Comparison of ENCODE assay signal across 24 cellular contexts in genomic region chr1:204814146-204814884, GRCh38. TPM values are rescaled to one million over a fixed set of nuclear protein-coding genes. Genes with fewer than 3 reads are reported as not detected.
"Had no signal": no experiment of that assay in that cellular context is flagged by ENCODE, and none has a peak within 500 bp of the region (broad histone marks: within the 10 kb centered on the region; RNA-seq: fewer than 3 reads in every experiment).

No MANE protein-coding gene starts in this region.

- H3K4me1 Mint-ChIP-seq: activated B cell treated with CpG ODN at 0.5 μM for 24 hours; activated naive CD4-positive, alpha-beta T cell treated with anti-CD3 and anti-CD28 coated beads, Interleukin-2, amount 10 ng/mL, durations not matched to agents 7 days and 5 days; activated naive CD8-positive, alpha-beta T cell treated with anti-CD3 and anti-CD28 coated beads, Interleukin-2, amount 50 U/mL, for 24 hours; naive B cell; stimulated activated effector memory CD8-positive, alpha-beta T cell treated with anti-CD3 and anti-CD28 coated beads, Interleukin-12 subunit alpha, Interleukin-12 subunit beta, amount 100 ng/mL, for 72 hours had no signal

- H3K27ac Mint-ChIP-seq: activated B cell treated with CpG ODN at 0.5 μM for 24 hours; activated CD8-positive, alpha-beta T cell treated with anti-CD3 and anti-CD28 coated beads for 36 hours; activated naive CD4-positive, alpha-beta T cell treated with anti-CD3 and anti-CD28 coated beads, Interleukin-2, amount 10 ng/mL, durations not matched to agents 7 days and 5 days; activated naive CD8-positive, alpha-beta T cell treated with anti-CD3 and anti-CD28 coated beads, Interleukin-2, amount 50 U/mL, for 24 hours; dendritic cell treated with granulocyte-macrophage colony-stimulating factor and Interleukin-4, amounts not matched to agents 40 ng/mL and 50 ng/mL, for 4 days; neural progenitor cell; progenitor cell of endocrine pancreas; stimulated activated effector memory CD8-positive, alpha-beta T cell treated with anti-CD3 and anti-CD28 coated beads, Interleukin-12 subunit alpha, Interleukin-12 subunit beta, amount 100 ng/mL, for 72 hours had no signal

- H3K4me3 ChIP-seq: ascending aorta, breast epithelium, hepatocyte, neural progenitor cell, right lobe of liver, smooth muscle cell, thoracic aorta, upper lobe of right lung had no signal

- H3K4me3 Mint-ChIP-seq: activated B cell treated with CpG ODN at 0.5 μM for 24 hours; activated CD8-positive, alpha-beta T cell treated with anti-CD3 and anti-CD28 coated beads for 36 hours; activated naive CD4-positive, alpha-beta T cell treated with anti-CD3 and anti-CD28 coated beads, Interleukin-2, amount 10 ng/mL, durations not matched to agents 7 days and 5 days; activated naive CD8-positive, alpha-beta T cell treated with anti-CD3 and anti-CD28 coated beads, Interleukin-2, amount 50 U/mL, for 24 hours; activated T-cell treated with anti-CD3 and anti-CD28 coated beads, Interleukin-2, amount 50 U/mL, for 4 hours; dendritic cell treated with granulocyte-macrophage colony-stimulating factor and Interleukin-4, amounts not matched to agents 40 ng/mL and 50 ng/mL, for 4 days; neural progenitor cell; stimulated activated effector memory CD8-positive, alpha-beta T cell treated with anti-CD3 and anti-CD28 coated beads, Interleukin-12 subunit alpha, Interleukin-12 subunit beta, amount 100 ng/mL, for 72 hours had no signal

- H3K9me3 ChIP-seq: ascending aorta, breast epithelium, right lobe of liver, thoracic aorta, upper lobe of right lung had no signal

- ATAC-seq: activated CD8-positive, alpha-beta T cell treated with anti-CD3 and anti-CD28 coated beads for 36 hours; activated naive CD8-positive, alpha-beta T cell treated with anti-CD3 and anti-CD28 coated beads, Interleukin-2, amount 50 U/mL, for 24 hours; activated T-cell treated with anti-CD3 and anti-CD28 coated beads, Interleukin-2, amount 50 U/mL, for 4 hours; esophagus mucosa; upper lobe of right lung had no signal

- H3K36me3 Mint-ChIP-seq: activated naive CD4-positive, alpha-beta T cell treated with anti-CD3 and anti-CD28 coated beads, Interleukin-2, amount 10 ng/mL, durations not matched to agents 7 days and 5 days; naive B cell; neural progenitor cell; stimulated activated effector memory CD8-positive, alpha-beta T cell treated with anti-CD3 and anti-CD28 coated beads, Interleukin-12 subunit alpha, Interleukin-12 subunit beta, amount 100 ng/mL, for 72 hours had no signal

- H3K36me3 ChIP-seq: ascending aorta, breast epithelium, neural progenitor cell, right lobe of liver, thoracic aorta, upper lobe of right lung had no signal

- H3K27ac ChIP-seq: ascending aorta, breast epithelium, hepatocyte, neural progenitor cell, right lobe of liver, thoracic aorta, upper lobe of right lung had no signal

- DNase-seq: activated B cell treated with CpG ODN at 0.5 μM for 24 hours; activated CD4-positive, alpha-beta T cell treated with anti-CD3 and anti-CD28 coated beads for 48 hours; activated CD8-positive, alpha-beta T cell treated with anti-CD3 and anti-CD28 coated beads for 36 hours; activated effector memory CD4-positive, alpha-beta T cell treated with Interleukin-2 at 50 U/mL for 16 hours; activated naive CD4-positive, alpha-beta T cell treated with anti-CD3 and anti-CD28 coated beads, Interleukin-2, amount 10 ng/mL, durations not matched to agents 7 days and 5 days; activated naive CD8-positive, alpha-beta T cell treated with anti-CD3 and anti-CD28 coated beads, Interleukin-2, amount 50 U/mL, for 24 hours; activated T-cell treated with anti-CD3 and anti-CD28 coated beads, Interleukin-2, amount 50 U/mL, for 4 hours; effector CD8-positive, alpha-beta T cell; left colon; naive B cell; stimulated activated CD4-positive, alpha-beta T cell treated with anti-CD3 and anti-CD28 coated beads, Interleukin-4, amount 100 ng/mL, for 24 hours; SW 1271; upper lobe of right lung had no signal

- H3K4me1 ChIP-seq: breast epithelium, neural progenitor cell, right lobe of liver, upper lobe of right lung had no signal

- H3K9me3 Mint-ChIP-seq: activated B cell treated with CpG ODN at 0.5 μM for 24 hours; activated CD8-positive, alpha-beta T cell treated with anti-CD3 and anti-CD28 coated beads for 36 hours; activated naive CD4-positive, alpha-beta T cell treated with anti-CD3 and anti-CD28 coated beads, Interleukin-2, amount 10 ng/mL, durations not matched to agents 7 days and 5 days; activated naive CD8-positive, alpha-beta T cell treated with anti-CD3 and anti-CD28 coated beads, Interleukin-2, amount 50 U/mL, for 24 hours; activated T-cell treated with anti-CD3 and anti-CD28 coated beads, Interleukin-2, amount 50 U/mL, for 4 hours; dendritic cell treated with granulocyte-macrophage colony-stimulating factor and Interleukin-4, amounts not matched to agents 40 ng/mL and 50 ng/mL, for 4 days; naive B cell; neural progenitor cell; stimulated activated effector memory CD8-positive, alpha-beta T cell treated with anti-CD3 and anti-CD28 coated beads, Interleukin-12 subunit alpha, Interleukin-12 subunit beta, amount 100 ng/mL, for 72 hours had no signal

- H3K27me3 ChIP-seq: ascending aorta, breast epithelium, right lobe of liver, upper lobe of right lung had no signal

RNA-seq across cellular contexts. Expression of gene NFASC, which starts 56.3 kb away (rescaled TPM):
- total RNA-seq: activated CD8-positive, alpha-beta T cell treated with anti-CD3 and anti-CD28 coated beads for 36 hours had no signal
